Comparison of ENCODE assay signal across 18 cellular contexts in the genomic region with DNA sequence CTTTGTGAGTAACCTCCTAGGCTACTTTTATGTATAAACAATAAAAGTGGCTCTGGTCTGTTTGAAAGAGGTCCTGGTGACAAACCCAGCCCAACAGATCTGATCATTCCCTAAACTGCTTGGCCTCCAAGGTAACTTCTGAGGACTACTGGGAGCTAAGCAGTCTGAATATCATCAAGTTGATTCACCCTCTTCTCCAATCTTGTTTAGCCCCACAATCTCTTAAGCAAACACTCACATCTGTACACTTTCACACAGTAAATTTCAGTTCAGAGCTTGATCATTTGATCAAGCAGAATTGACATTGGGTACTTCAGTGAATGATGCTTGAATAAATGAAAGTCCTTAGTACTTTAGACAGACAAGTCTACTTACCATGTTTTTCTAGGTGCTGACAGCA.
DNase-seq lines count a peak whose midpoint lies in the region.
"Had no signal": no experiment of that assay in that cellular context is flagged by ENCODE, and none has a peak within 500 bp of the region (broad histone marks: within the 10 kb centered on the region; RNA-seq: fewer than 3 reads in every experiment).

No MANE protein-coding gene starts in this region.

- no peak overlapping the region for H3K18ac ChIP-seq in mesendoderm (ENCODE audit: low read length)

- no peak overlapping the region for H3K27ac ChIP-seq in mesendoderm (ENCODE audit: low read depth, low read length)
- H3K27ac ChIP-seq: BLaER1 treated with 17β-estradiol and CSF1 and Interleukin-3, amounts not matched to agents 10 nM and 100 nM had no signal

- H2AK5ac ChIP-seq in mesendoderm (ENCODE audit: low read length): no peak overlapping the region

- no peaks in the 10 kb centered on the region for H3K79me1 ChIP-seq in mesendoderm (ENCODE audit: low read length)

- DNase-seq in NCI-H1105 treated with DMSO at 0.1 percent for 48 hours (lab: John Stamatoyannopoulos, UW) (peak; percentile 8), NCI-H1105 (lab: John Stamatoyannopoulos, UW) (no peak), NCI-H345 (lab: John Stamatoyannopoulos, UW) (peak; percentile 18), NCI-H82 treated with DMSO at 0.1 percent for 48 hours (lab: John Stamatoyannopoulos, UW; ENCODE audit: unreplicated experiment) (peak; percentile 93), mesendoderm (peak; percentile 15), kidney glomerular epithelial cell (lab: John Stamatoyannopoulos, UW) (no peak), islet precursor cell (no peak), amniotic stem cell (lab: John Stamatoyannopoulos, UW) (no peak)
- DNase-seq: 8988T; Caco-2; CD4-positive, alpha-beta memory T cell; DMS 273 treated with DMSO at 0.1 percent for 48 hours; NCI-H1436 treated with DMSO at 0.1 percent for 48 hours; NCI-H1930; NCI-H2171; NCI-H446; T-cell had no signal

- no peak overlapping the region for H3K4ac ChIP-seq in mesendoderm (ENCODE audit: low read depth, low read length)

- no peak overlapping the region for H2BK120ac ChIP-seq in mesendoderm (ENCODE audit: low read depth, low read length)

- H3K79me2 ChIP-seq in mesendoderm (ENCODE audit: control insufficient read depth, insufficient read depth, low read length): no peaks in the 10 kb centered on the region

- H3K4me3 ChIP-seq in mesendoderm (ENCODE audit: low read length): no peak overlapping the region
- H3K4me3 ChIP-seq: BLaER1 treated with 17β-estradiol and CSF1 and Interleukin-3, amounts not matched to agents 10 nM and 100 nM had no signal

- H2BK15ac ChIP-seq in mesendoderm (replicated peaks; ENCODE audit: low read depth): no peak overlapping the region

- H4K8ac ChIP-seq in mesendoderm (ENCODE audit: low read depth, low read length): no peak overlapping the region

- H3K27me3 ChIP-seq in mesendoderm (ENCODE audit: insufficient read depth, low read length, poor library complexity): no peaks in the 10 kb centered on the region

- H3K4me1 ChIP-seq in mesendoderm (ENCODE audit: control insufficient read depth, low read depth, low read length): no peaks in the 10 kb centered on the region
- H3K4me1 ChIP-seq: BLaER1 treated with 17β-estradiol and CSF1 and Interleukin-3, amounts not matched to agents 10 nM and 100 nM; Caco-2 had no signal

- H4K5ac ChIP-seq in mesendoderm (ENCODE audit: low read length): no peak overlapping the region

- H3K56ac ChIP-seq in mesendoderm (ENCODE audit: low read length): no peak overlapping the region

- no peaks in the 10 kb centered on the region for H3K36me3 ChIP-seq in mesendoderm (ENCODE audit: control insufficient read depth, insufficient read depth, low read length)
- H3K36me3 ChIP-seq: BLaER1 treated with 17β-estradiol and CSF1 and Interleukin-3, amounts not matched to agents 10 nM and 100 nM had no signal

- no peak overlapping the region for H3K23ac ChIP-seq in mesendoderm (ENCODE audit: low read length)

- no peak overlapping the region for H3K4me2 ChIP-seq in mesendoderm (ENCODE audit: low read length)
- H3K4me2 ChIP-seq: BLaER1 treated with 17β-estradiol and CSF1 and Interleukin-3, amounts not matched to agents 10 nM and 100 nM had no signal

- H2BK5ac ChIP-seq in mesendoderm (ENCODE audit: low read length): no peak overlapping the region

- no peak overlapping the region for H3K9ac ChIP-seq in mesendoderm (ENCODE audit: low read length)
- H3K9ac ChIP-seq: BLaER1 treated with 17β-estradiol and CSF1 and Interleukin-3, amounts not matched to agents 10 nM and 100 nM had no signal

Comparison
In these comparisons a context has a peak if more than half of its experiments do, and no peak if none do; other contexts are left out.
1. DNase-seq: peak in NCI-H1105 treated with DMSO at 0.1 percent for 48 hours (single experiment), NCI-H345 (single experiment), NCI-H82 treated with DMSO at 0.1 percent for 48 hours (single experiment) and mesendoderm (single experiment); none in NCI-H1105 (single experiment), kidney glomerular epithelial cell (single experiment), islet precursor cell (single experiment) and amniotic stem cell (single experiment).